Comparison of ENCODE assay signal across 1 cellular context in genomic region chr9:128947423-128948310, GRCh38.
TF ChIP-seq lines count a peak whose summit lies in the region.

TSS of gene DOLK (minus strand) at chr9:128947603. CDS start at chr9:128947303, 300 bp downstream.
TSS of gene NUP188 (plus strand) at chr9:128947699. CDS start at chr9:128947720, 21 bp downstream.

TF ChIP-seq in K562, 482 proteins besides CTCF, POLR2A, EP300 and RAD21 (continued from another document and continues in another):
- TF ChIP-seq ZNF398 (CRISPR knock-in tag; IDR thresholded peaks at IDR 0.05), result no peak
- TF ChIP-seq MTA2 (IDR thresholded peaks at IDR 0.05; ENCODE audit: low read depth), result no peak
- TF ChIP-seq CAMTA2 (CRISPR knock-in tag; conservative IDR thresholded peaks at IDR 0.05), result no peak
- TF ChIP-seq U2AF1 (optimal IDR thresholded peaks at IDR 0.05; ENCODE audit: low read depth, low read length), result peak; percentile 97
- TF ChIP-seq GMEB1 (CRISPR knock-in tag; IDR thresholded peaks at IDR 0.05), result peak; percentile 77
- TF ChIP-seq MEF2A (IDR thresholded peaks at IDR 0.05; ENCODE audit: control insufficient read depth, low read depth, low read length), result no peak
- no peak for TF ChIP-seq ZNF668 (CRISPR knock-in tag; IDR thresholded peaks at IDR 0.05)
- no peak for TF ChIP-seq ZNF253 (CRISPR knock-in tag; conservative IDR thresholded peaks at IDR 0.05)
- 0 out of 2 replicates have a peak, but pooled peaks have one; percentile 53 for TF ChIP-seq XRCC5 (IDR thresholded peaks at IDR 0.05; ENCODE audit: low read depth, low read length)
- peak; percentile 41; the same call in 1 of the 2 replicates for TF ChIP-seq DIDO1 (tag; IDR thresholded peaks at IDR 0.05; ENCODE audit: low read depth)
- 0 out of 2 replicates have a peak, but pooled peaks have one; percentile 20 for TF ChIP-seq ZNF592 (IDR thresholded peaks at IDR 0.05)
- no peak for TF ChIP-seq RFX5 (IDR thresholded peaks at IDR 0.05; ENCODE audit: low read depth, low read length)
- TF ChIP-seq MLX (CRISPR knock-in tag; conservative IDR thresholded peaks at IDR 0.05), result no peak; a peak in 1 of 4 replicates
- no peak for TF ChIP-seq RHOXF2B (CRISPR knock-in tag; conservative IDR thresholded peaks at IDR 0.05)
- TF ChIP-seq ZNF133 (CRISPR knock-in tag; IDR thresholded peaks at IDR 0.05), result no peak
- TF ChIP-seq ETV6 (IDR thresholded peaks at IDR 0.05; ENCODE audit: borderline replicate concordance in 1 of 2, low read depth in 2 of 2, low read length in 1 of 2), result no peak
- TF ChIP-seq ETV6 (CRISPR knock-in tag; IDR thresholded peaks at IDR 0.05; ENCODE audit: borderline replicate concordance), result 0 out of 2 replicates have a peak, but pooled peaks have one; percentile 57
- peak; percentile 92 for TF ChIP-seq RB1 (IDR thresholded peaks at IDR 0.05; ENCODE audit: low read depth)
- TF ChIP-seq ZSCAN29 (IDR thresholded peaks at IDR 0.05), result 0 out of 2 replicates have a peak, but pooled peaks have one; percentile 62
- TF ChIP-seq, protein P1, sequence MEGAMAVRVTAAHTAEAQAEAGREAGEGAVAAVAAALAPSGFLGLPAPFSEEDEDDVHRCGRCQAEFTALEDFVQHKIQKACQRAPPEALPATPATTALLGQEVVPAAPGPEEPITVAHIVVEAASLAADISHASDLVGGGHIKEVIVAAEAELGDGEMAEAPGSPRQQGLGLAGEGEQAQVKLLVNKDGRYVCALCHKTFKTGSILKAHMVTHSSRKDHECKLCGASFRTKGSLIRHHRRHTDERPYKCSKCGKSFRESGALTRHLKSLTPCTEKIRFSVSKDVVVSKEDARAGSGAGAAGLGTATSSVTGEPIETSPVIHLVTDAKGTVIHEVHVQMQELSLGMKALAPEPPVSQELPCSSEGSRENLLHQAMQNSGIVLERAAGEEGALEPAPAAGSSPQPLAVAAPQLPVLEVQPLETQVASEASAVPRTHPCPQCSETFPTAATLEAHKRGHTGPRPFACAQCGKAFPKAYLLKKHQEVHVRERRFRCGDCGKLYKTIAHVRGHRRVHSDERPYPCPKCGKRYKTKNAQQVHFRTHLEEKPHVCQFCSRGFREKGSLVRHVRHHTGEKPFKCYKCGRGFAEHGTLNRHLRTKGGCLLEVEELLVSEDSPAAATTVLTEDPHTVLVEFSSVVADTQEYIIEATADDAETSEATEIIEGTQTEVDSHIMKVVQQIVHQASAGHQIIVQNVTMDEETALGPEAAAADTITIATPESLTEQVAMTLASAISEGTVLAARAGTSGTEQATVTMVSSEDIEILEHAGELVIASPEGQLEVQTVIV (CRISPR knock-in tag; IDR thresholded peaks at IDR 0.05; ENCODE audit: borderline replicate concordance), result no peak
- no peak; the same call in 1 of the 2 replicates for TF ChIP-seq ZC3H4 (CRISPR knock-in tag; IDR thresholded peaks at IDR 0.05; ENCODE audit: borderline replicate concordance)
- no peak for TF ChIP-seq ZNF696 (CRISPR knock-in tag; conservative IDR thresholded peaks at IDR 0.05)
- TF ChIP-seq ZNF764 (CRISPR knock-in tag; IDR thresholded peaks at IDR 0.05; ENCODE audit: low read depth), result no peak
- peak; percentile 98 for TF ChIP-seq CBFA2T2 (conservative IDR thresholded peaks at IDR 0.05)
- TF ChIP-seq ESRRB (CRISPR knock-in tag; IDR thresholded peaks at IDR 0.05; ENCODE audit: borderline replicate concordance), result no peak
- TF ChIP-seq, protein P2, sequence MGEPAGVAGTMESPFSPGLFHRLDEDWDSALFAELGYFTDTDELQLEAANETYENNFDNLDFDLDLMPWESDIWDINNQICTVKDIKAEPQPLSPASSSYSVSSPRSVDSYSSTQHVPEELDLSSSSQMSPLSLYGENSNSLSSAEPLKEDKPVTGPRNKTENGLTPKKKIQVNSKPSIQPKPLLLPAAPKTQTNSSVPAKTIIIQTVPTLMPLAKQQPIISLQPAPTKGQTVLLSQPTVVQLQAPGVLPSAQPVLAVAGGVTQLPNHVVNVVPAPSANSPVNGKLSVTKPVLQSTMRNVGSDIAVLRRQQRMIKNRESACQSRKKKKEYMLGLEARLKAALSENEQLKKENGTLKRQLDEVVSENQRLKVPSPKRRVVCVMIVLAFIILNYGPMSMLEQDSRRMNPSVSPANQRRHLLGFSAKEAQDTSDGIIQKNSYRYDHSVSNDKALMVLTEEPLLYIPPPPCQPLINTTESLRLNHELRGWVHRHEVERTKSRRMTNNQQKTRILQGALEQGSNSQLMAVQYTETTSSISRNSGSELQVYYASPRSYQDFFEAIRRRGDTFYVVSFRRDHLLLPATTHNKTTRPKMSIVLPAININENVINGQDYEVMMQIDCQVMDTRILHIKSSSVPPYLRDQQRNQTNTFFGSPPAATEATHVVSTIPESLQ (CRISPR knock-in tag; IDR thresholded peaks at IDR 0.05), result peak; percentile 40; the same call in 1 of the 2 replicates
- TF ChIP-seq, protein P3, sequence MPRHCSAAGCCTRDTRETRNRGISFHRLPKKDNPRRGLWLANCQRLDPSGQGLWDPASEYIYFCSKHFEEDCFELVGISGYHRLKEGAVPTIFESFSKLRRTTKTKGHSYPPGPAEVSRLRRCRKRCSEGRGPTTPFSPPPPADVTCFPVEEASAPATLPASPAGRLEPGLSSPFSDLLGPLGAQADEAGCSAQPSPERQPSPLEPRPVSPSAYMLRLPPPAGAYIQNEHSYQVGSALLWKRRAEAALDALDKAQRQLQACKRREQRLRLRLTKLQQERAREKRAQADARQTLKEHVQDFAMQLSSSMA (CRISPR knock-in tag; IDR thresholded peaks at IDR 0.05), result peak; percentile 38; the same call in 1 of the 2 replicates
- no peak for TF ChIP-seq PTBP1 (IDR thresholded peaks at IDR 0.05; ENCODE audit: low read depth, low read length)
- TF ChIP-seq ETV1 (tag; conservative IDR thresholded peaks at IDR 0.05; ENCODE audit: low read depth), result no peak
- TF ChIP-seq HDAC1 (IDR thresholded peaks at IDR 0.05), result peak in 1 of 2 experiments; percentile 80; a peak in 2 of 4 replicates
- TF ChIP-seq CCNT2 (IDR thresholded peaks at IDR 0.05; ENCODE audit: borderline replicate concordance, extremely low read depth, insufficient read length, low read depth, low read length), result peak; percentile 96
- no peak for TF ChIP-seq MECOM (CRISPR knock-in tag; IDR thresholded peaks at IDR 0.05)
- TF ChIP-seq, protein P4, sequence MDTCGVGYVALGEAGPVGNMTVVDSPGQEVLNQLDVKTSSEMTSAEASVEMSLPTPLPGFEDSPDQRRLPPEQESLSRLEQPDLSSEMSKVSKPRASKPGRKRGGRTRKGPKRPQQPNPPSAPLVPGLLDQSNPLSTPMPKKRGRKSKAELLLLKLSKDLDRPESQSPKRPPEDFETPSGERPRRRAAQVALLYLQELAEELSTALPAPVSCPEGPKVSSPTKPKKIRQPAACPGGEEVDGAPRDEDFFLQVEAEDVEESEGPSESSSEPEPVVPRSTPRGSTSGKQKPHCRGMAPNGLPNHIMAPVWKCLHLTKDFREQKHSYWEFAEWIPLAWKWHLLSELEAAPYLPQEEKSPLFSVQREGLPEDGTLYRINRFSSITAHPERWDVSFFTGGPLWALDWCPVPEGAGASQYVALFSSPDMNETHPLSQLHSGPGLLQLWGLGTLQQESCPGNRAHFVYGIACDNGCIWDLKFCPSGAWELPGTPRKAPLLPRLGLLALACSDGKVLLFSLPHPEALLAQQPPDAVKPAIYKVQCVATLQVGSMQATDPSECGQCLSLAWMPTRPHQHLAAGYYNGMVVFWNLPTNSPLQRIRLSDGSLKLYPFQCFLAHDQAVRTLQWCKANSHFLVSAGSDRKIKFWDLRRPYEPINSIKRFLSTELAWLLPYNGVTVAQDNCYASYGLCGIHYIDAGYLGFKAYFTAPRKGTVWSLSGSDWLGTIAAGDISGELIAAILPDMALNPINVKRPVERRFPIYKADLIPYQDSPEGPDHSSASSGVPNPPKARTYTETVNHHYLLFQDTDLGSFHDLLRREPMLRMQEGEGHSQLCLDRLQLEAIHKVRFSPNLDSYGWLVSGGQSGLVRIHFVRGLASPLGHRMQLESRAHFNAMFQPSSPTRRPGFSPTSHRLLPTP (IDR thresholded peaks at IDR 0.05; ENCODE audit: borderline replicate concordance, extremely low read depth, insufficient read length), result no peak
- TF ChIP-seq ETS2 (tag; IDR thresholded peaks at IDR 0.05; ENCODE audit: borderline replicate concordance, poor library complexity, severe bottlenecking), result no peak
- TF ChIP-seq RBM17 (IDR thresholded peaks at IDR 0.05; ENCODE audit: borderline replicate concordance, low read depth, low read length), result no peak
- TF ChIP-seq ZNF778 (CRISPR knock-in tag; IDR thresholded peaks at IDR 0.05), result no peak
- no peak for TF ChIP-seq NCOA4 (IDR thresholded peaks at IDR 0.05; ENCODE audit: partially characterized antibody)
- TF ChIP-seq ZNF311 (CRISPR knock-in tag; IDR thresholded peaks at IDR 0.05), result no peak
- no peak for TF ChIP-seq NCOA2 (IDR thresholded peaks at IDR 0.05; ENCODE audit: partially characterized antibody in 2 of 2)
- no peak for TF ChIP-seq NR2F6 (CRISPR knock-in tag; IDR thresholded peaks at IDR 0.05)
- peak; percentile 17 for TF ChIP-seq NR1H2 (CRISPR knock-in tag; IDR thresholded peaks at IDR 0.05)
- no peak for TF ChIP-seq PURB (CRISPR knock-in tag; IDR thresholded peaks at IDR 0.05; ENCODE audit: low read depth)
- no peak; the same call in 1 of the 2 replicates for TF ChIP-seq TCF3 (CRISPR knock-in tag; IDR thresholded peaks at IDR 0.05)
- no peak for TF ChIP-seq LEF1 (IDR thresholded peaks at IDR 0.05)
- no peak for TF ChIP-seq DMBX1 (CRISPR knock-in tag; IDR thresholded peaks at IDR 0.05; ENCODE audit: borderline replicate concordance)
- TF ChIP-seq EP400 (IDR thresholded peaks at IDR 0.05), result peak; percentile 81
- no peak for TF ChIP-seq BRD9 (IDR thresholded peaks at IDR 0.05; ENCODE audit: low read depth, partially characterized antibody)
- TF ChIP-seq RBBP5 (IDR thresholded peaks at IDR 0.05; ENCODE audit: borderline replicate concordance, insufficient read depth, low read length, poor library complexity, severe bottlenecking), result peak; percentile 88
- no peak; the same call in 1 of the 2 replicates for TF ChIP-seq ZNF76 (CRISPR knock-in tag; IDR thresholded peaks at IDR 0.05; ENCODE audit: borderline replicate concordance)
- TF ChIP-seq ZNF655 (CRISPR knock-in tag; IDR thresholded peaks at IDR 0.05), result no peak
